Comparison of ENCODE assay signal across 21 cellular contexts in the genomic region with DNA sequence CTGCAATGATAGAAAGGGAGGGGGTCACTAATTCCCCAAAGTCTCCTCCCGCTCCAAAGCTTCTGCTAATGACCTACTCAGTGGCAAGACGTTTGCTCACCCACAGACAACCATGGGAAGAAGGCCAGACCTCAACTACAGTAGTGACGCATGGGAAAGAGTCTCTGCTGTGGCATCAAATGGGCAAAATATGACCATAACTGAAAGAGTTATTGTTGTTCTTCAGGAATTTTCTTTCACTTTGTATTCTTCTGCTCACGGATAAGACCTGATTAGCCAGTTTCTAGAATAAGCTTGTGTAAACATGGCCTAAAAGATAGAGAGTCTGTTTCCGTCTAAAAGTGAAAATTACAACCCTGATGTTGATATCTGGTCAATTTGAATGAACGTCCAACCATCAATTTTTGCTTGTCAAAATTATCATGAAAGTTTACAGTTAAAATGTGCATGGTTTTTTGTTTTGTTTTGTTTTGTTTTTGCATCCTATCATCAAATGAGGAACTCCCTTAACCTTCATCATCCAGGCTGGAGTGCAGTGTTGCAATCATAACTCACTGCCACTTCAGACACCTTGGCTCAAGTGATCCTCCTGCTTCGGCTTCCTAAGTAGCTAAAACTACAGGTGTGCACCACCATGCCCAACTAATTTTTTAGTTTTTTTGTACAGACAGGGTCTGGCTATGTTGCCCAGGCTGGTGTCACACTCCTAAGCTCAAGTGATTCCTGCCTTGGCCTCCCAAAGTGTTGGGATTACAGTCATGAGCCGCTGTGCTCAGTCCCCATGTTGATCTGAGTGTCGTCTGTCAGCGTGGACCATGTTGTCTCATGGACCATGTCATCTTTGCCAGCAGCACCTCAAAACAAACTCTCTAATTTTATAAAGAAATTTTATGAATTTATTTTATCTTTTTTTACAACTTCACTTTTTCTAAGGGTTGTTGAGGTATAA. TPM values are rescaled to one million over a fixed set of nuclear protein-coding genes. Genes with fewer than 3 reads are reported as not detected.
DNase-seq lines count a peak whose midpoint lies in the region; ATAC-seq, FAIRE-seq and TF ChIP-seq lines count a peak whose summit lies in the region.
"Had no signal": no experiment of that assay in that cellular context is flagged by ENCODE, and none has a peak within 500 bp of the region (broad histone marks: within the 10 kb centered on the region; RNA-seq: fewer than 3 reads in every experiment).

No MANE protein-coding gene starts in this region.

- no peak for TF ChIP-seq RAD21 in K562 (CRISPR knock-in tag; conservative IDR thresholded peaks at IDR 0.05 in 1 of 2, IDR thresholded peaks at IDR 0.05 in 1 of 2)

- no peaks in the 10 kb centered on the region for H3K36me3 Mint-ChIP-seq in type B pancreatic cell
- H3K36me3 Mint-ChIP-seq: CD4-positive, alpha-beta memory T cell had no signal

- H3K4me1 ChIP-seq in PC-3 (ENCODE audit: insufficient read depth, low read length) = peaks cover 51% of the 10 kb centered on the region
- no peaks in the 10 kb centered on the region for H3K4me1 ChIP-seq in K562 (replicated peaks in 1 of 2; ENCODE audit: control insufficient read depth in 2 of 2, insufficient read depth in 2 of 2, low read length in 2 of 2)
- H3K4me1 ChIP-seq in esophagus squamous epithelium = peaks cover 4 to 39% (median 9%) of the 10 kb centered on the region in 3 donors
- H3K4me1 ChIP-seq: BE2C had no signal

- H3K4me3 Mint-ChIP-seq in type B pancreatic cell = no peak overlapping the region
- H3K4me3 Mint-ChIP-seq in stimulated activated naive CD8-positive, alpha-beta T cell treated with anti-CD3 and anti-CD28 coated beads, Interleukin-15, amount 100 ng/mL, for 72 hours = no peak overlapping the region
- H3K4me3 Mint-ChIP-seq: CD4-positive, alpha-beta memory T cell had no signal

- H3K27me3 Mint-ChIP-seq in type B pancreatic cell = peaks cover 61% of the 10 kb centered on the region
- H3K27me3 Mint-ChIP-seq in stimulated activated naive CD8-positive, alpha-beta T cell treated with anti-CD3 and anti-CD28 coated beads, Interleukin-15, amount 100 ng/mL, for 72 hours = peaks cover 54% of the 10 kb centered on the region

- TF ChIP-seq CTCF in PC-3 (conservative IDR thresholded peaks at IDR 0.05; ENCODE audit: low read depth, low read length) (no peak), K562 (IDR thresholded peaks at IDR 0.05 in 2 of 3, conservative IDR thresholded peaks at IDR 0.05 in 1 of 3; ENCODE audit: insufficient read depth in 2 of 3, low read depth in 1 of 3, low read length in 3 of 3) (no peak), esophagus squamous epithelium (IDR thresholded peaks at IDR 0.05) (no peak), type B pancreatic cell (conservative IDR thresholded peaks at IDR 0.05) (no peak)

- H3K36me3 ChIP-seq in PC-3 (ENCODE audit: low read depth, low read length) (no peaks in the 10 kb centered on the region), K562 (ENCODE audit: control insufficient read depth, insufficient read depth, low read length) (no peaks in the 10 kb centered on the region), esophagus squamous epithelium (peaks cover 0 to 13% (median 0%) of the 10 kb centered on the region in 3 donors)
- H3K36me3 ChIP-seq: BE2C had no signal

- ATAC-seq in PC-3 = no peak
- ATAC-seq in K562 = no peak
- ATAC-seq in stimulated activated naive CD8-positive, alpha-beta T cell treated with anti-CD3 and anti-CD28 coated beads, Interleukin-15, amount 100 ng/mL, for 72 hours = no peak
- ATAC-seq in HG03521 (IDR thresholded peaks at IDR 0.05; ENCODE audit: unreplicated experiment) = no peak

- BruUV-seq in PC-3 (replicated peaks; lab: Mats Ljungman, UMichigan) (no TSS peak), K562 (replicated peaks; lab: Mats Ljungman, UMichigan) (no TSS peak)

- H4K20me1 ChIP-seq in PC-3 (ENCODE audit: low read length) = no peaks in the 10 kb centered on the region
- H4K20me1 ChIP-seq in K562 (replicated peaks; ENCODE audit: control insufficient read depth, insufficient read depth, low read length) = no peaks in the 10 kb centered on the region; the same call in 1 of the 2 replicates

- intact Hi-C loops in PC-3 (cut with micrococcal nuclease) = loop anchor here (5.0 to 10.0 kb wide), 3 partner anchors 60 to 427 kb away; no protein-coding TSS in a partner anchor
- intact Hi-C loops in K562 (cut with micrococcal nuclease) = no loop called here
- intact Hi-C loops in esophagus squamous epithelium (cut with DNase I) = no loop called here

- POLR2A ChIA-PET in PC-3 (lab: Charles Lee; ENCODE audit: unreplicated experiment) (no interaction called here), K562 (lab: Yijun Ruan, JAX) (no interaction called here)

- H3K4me3 ChIP-seq in PC-3 (ENCODE audit: low read length) (no peak overlapping the region), K562 (no peak overlapping the region), esophagus squamous epithelium (no peak overlapping the region)

- H3K27me3 ChIP-seq in PC-3 (ENCODE audit: low read length) = no peaks in the 10 kb centered on the region
- peaks cover 2 to 39% of the 10 kb centered on the region in 2 experiments; a peak in 3 of 5 replicates for H3K27me3 ChIP-seq in K562 (ENCODE audit: control insufficient read depth in 2 of 2, insufficient read depth in 2 of 2, low read length in 2 of 2)
- H3K27me3 ChIP-seq in esophagus squamous epithelium = peaks cover 0 to 7% (median 0%) of the 10 kb centered on the region in 4 donors

- H3K9me3 Mint-ChIP-seq in type B pancreatic cell = no peaks in the 10 kb centered on the region
- no peaks in the 10 kb centered on the region for H3K9me3 Mint-ChIP-seq in stimulated activated naive CD8-positive, alpha-beta T cell treated with anti-CD3 and anti-CD28 coated beads, Interleukin-15, amount 100 ng/mL, for 72 hours
- H3K9me3 Mint-ChIP-seq: CD4-positive, alpha-beta memory T cell had no signal

- H3K9me3 ChIP-seq in PC-3 (ENCODE audit: low read length) = no peaks in the 10 kb centered on the region
- H3K9me3 ChIP-seq in K562 (replicated peaks; ENCODE audit: control insufficient read depth, insufficient read depth, low read depth, low read length) = no peaks in the 10 kb centered on the region
- no peaks in the 10 kb centered on the region for H3K9me3 ChIP-seq in esophagus squamous epithelium
- H3K9me3 ChIP-seq: BE2C, SK-N-SH had no signal

- in situ Hi-C loops in K562 (cut with MboI) = no loop called here

- H3K9ac ChIP-seq in PC-3 (ENCODE audit: low read length) = peak overlapping the region; percentile 57; the same call in 1 of the 2 replicates
- H3K9ac ChIP-seq in K562 (ENCODE audit: insufficient read depth in 1 of 2, low read depth in 2 of 2, low read length in 2 of 2) = no peak overlapping the region
- H3K9ac ChIP-seq: SK-N-SH had no signal

- no peaks in the 10 kb centered on the region for H3K9me1 ChIP-seq in K562 (ENCODE audit: control insufficient read depth, insufficient read depth, low read length)

- TF ChIP-seq POLR2A in K562 (conservative IDR thresholded peaks at IDR 0.05) (no peak), esophagus squamous epithelium (IDR thresholded peaks at IDR 0.05) (no peak)

- H3K79me2 ChIP-seq in PC-3 (ENCODE audit: low read length) (no peaks in the 10 kb centered on the region), K562 (ENCODE audit: control insufficient read depth, insufficient read depth, low read length) (no peaks in the 10 kb centered on the region)

- H2AFZ ChIP-seq in PC-3 (ENCODE audit: low read length) (no peak overlapping the region), K562 (ENCODE audit: low read depth, low read length) (no peak overlapping the region)

- H3K4me2 ChIP-seq in PC-3 (ENCODE audit: low read length) (peak overlapping the region; percentile 32; the same call in 1 of the 2 replicates), K562 (ENCODE audit: insufficient read depth, low read length) (no peak overlapping the region)
- H3K4me2 ChIP-seq: SK-N-SH had no signal

- TF ChIP-seq EP300 in K562 (IDR thresholded peaks at IDR 0.05; ENCODE audit: low read length) = no peak

- peaks cover 20% of the 10 kb centered on the region for H3K4me1 Mint-ChIP-seq in type B pancreatic cell (ENCODE audit: unreplicated experiment)
- no peaks in the 10 kb centered on the region for H3K4me1 Mint-ChIP-seq in stimulated activated naive CD8-positive, alpha-beta T cell treated with anti-CD3 and anti-CD28 coated beads, Interleukin-15, amount 100 ng/mL, for 72 hours

- no peaks in the 10 kb centered on the region for H3K9me2 ChIP-seq in PC-3 (replicated peaks; ENCODE audit: low read length)
- H3K9me2 ChIP-seq: SK-N-SH had no signal

- DNase-seq in PC-3 (peak; percentile 78), K562 (ENCODE audit: extremely low read depth in 1 of 4, low spot score in 3 of 4) (no peak), esophagus squamous epithelium (lab: John Stamatoyannopoulos, UW) (no peak), type B pancreatic cell (ENCODE audit: extremely low spot score, unreplicated experiment) (no peak)
- no peak for DNase-seq in stimulated activated naive CD8-positive, alpha-beta T cell treated with anti-CD3 and anti-CD28 coated beads, Interleukin-15, amount 100 ng/mL, for 72 hours
- no peak for DNase-seq in stimulated activated CD4-positive, alpha-beta T cell treated with anti-CD3 and anti-CD28 coated beads, Interleukin-4, amount 100 ng/mL, for 4 hours
- DNase-seq: BE2C; Calu3; CD4-positive, alpha-beta memory T cell; H7; IMR-90; Kasumi-1; NCI-H1417; NCI-H2081; NCI-H82; Right ventricle myocardium superior; SK-N-SH had no signal

- peaks cover 24% of the 10 kb centered on the region for H3F3A ChIP-seq in PC-3 (ENCODE audit: low read length, unreplicated experiment)

- CTCF ChIA-PET in PC-3 (lab: Charles Lee) (no interaction called here), K562 (lab: Yijun Ruan, JAX; ENCODE audit: low intra/inter-chr PET ratio) (interaction anchor here (0.6 kb wide), 1 partner anchor 1312 kb away, joined by 3 read pairs; no protein-coding TSS in a partner anchor)

- 5% methylated on average over 10 of the region's 10 CpGs for WGBS in K562 (ENCODE audit: insufficient coverage, low coverage, missing lambda C conversion rate)
- 56 to 62% methylated on average over 10 of the region's 10 CpGs for WGBS in esophagus squamous epithelium, 2 donors

- H3K27ac ChIP-seq in PC-3 (ENCODE audit: low read length) = peak overlapping the region; percentile 95
- H3K27ac ChIP-seq in K562 (ENCODE audit: extremely low read depth, low read depth, low read length) = no peak overlapping the region
- H3K27ac ChIP-seq in esophagus squamous epithelium = peak overlapping the region in 3 of 4 donors; percentile 30 to 69 (median 56)

- H3K27ac Mint-ChIP-seq in type B pancreatic cell = peak overlapping the region; percentile 56
- H3K27ac Mint-ChIP-seq in stimulated activated naive CD8-positive, alpha-beta T cell treated with anti-CD3 and anti-CD28 coated beads, Interleukin-15, amount 100 ng/mL, for 72 hours = no peak overlapping the region
- H3K27ac Mint-ChIP-seq: CD4-positive, alpha-beta memory T cell had no signal

- no peak for FAIRE-seq in K562 (lab: Jason Lieb, UNC)

RNA-seq across cellular contexts. Expression of a gene that starts 7.0 kb away (rescaled TPM):
- 7.7 and 8.5 TPM in 2 replicates for total RNA-seq in PC-3 (2014; rRNA removed)
- not detected in 2 replicates for total RNA-seq in K562 (2011; cell fraction: chromatin; rRNA removed; ENCODE audit: low replicate concordance)
- total RNA-seq in K562 (2011; cell fraction: nucleolus; rRNA removed) = not detected in 2 replicates
- total RNA-seq in K562 (2011; cell fraction: nucleoplasm; rRNA removed) = not detected in 2 replicates
- total RNA-seq in K562 (2014; rRNA removed) = not detected in 2 replicates
- not detected in 2 replicates for total RNA-seq in K562 (2014; rRNA removed; fragmentation: Illumina TruSeq; extraction: Trizol)
- total RNA-seq in K562 (2015; rRNA removed; fragmentation: Illumina TruSeq; extraction: Trizol) = not detected in 2 replicates
- not detected in 2 replicates for total RNA-seq in K562 (2021)
- not detected in 2 replicates for polyA plus RNA-seq in K562 (2011; rRNA removed)
- polyA plus RNA-seq in K562 (2011; cell fraction: cytosol; rRNA removed) = not detected in 2 replicates
- polyA plus RNA-seq in K562 (2011; cell fraction: nucleus; rRNA removed) = not detected in 2 replicates
- not detected in 2 replicates for polyA plus RNA-seq in K562 (2012)
- not detected in 2 replicates for polyA plus RNA-seq in K562 (2014; fragmentation: Illumina TruSeq; extraction: Trizol)
- not detected for polyA plus RNA-seq in K562 (2014; fragmentation: Nextera tagmentation; extraction: Ambion mirVana)
- not detected in 2 replicates for polyA plus RNA-seq in K562 (2014; rRNA removed)
- not detected in 2 replicates for polyA minus RNA-seq in K562 (2011; rRNA and poly(A)+ RNA removed)
- polyA minus RNA-seq in K562 (2011; cell fraction: cytosol; rRNA and poly(A)+ RNA removed) = not detected in 2 replicates
- not detected in 2 replicates for polyA minus RNA-seq in K562 (2011; cell fraction: nucleus; rRNA and poly(A)+ RNA removed)
- 1,000 to 10,000 TPM in 3 of 4 donors, 100 to 1,000 TPM in 1; 308 to 3,585 (median 1,609) TPM for total RNA-seq in esophagus squamous epithelium
- total RNA-seq in type B pancreatic cell (ENCODE audit: low replicate concordance) = 0.14 TPM in 1 of 2 replicates, not detected in the other
- total RNA-seq: CD4-positive, alpha-beta memory T cell; H7; HT1080; IMR-90; NCI-H460; Right ventricle myocardium superior had no signal
- polyA plus RNA-seq: AG04450; CD4-positive, alpha-beta memory T cell; IMR-90; SK-N-SH had no signal

RNA-seq across cellular contexts. Expression of a gene that starts 10.8 kb away (rescaled TPM):
- total RNA-seq in PC-3 (2014; rRNA removed) (32.8 and 38.5 TPM in 2 replicates), K562 (2014; rRNA removed) (not detected in 2 replicates), K562 (2014; rRNA removed; fragmentation: Illumina TruSeq; extraction: Trizol) (not detected in 2 replicates), K562 (2015; rRNA removed; fragmentation: Illumina TruSeq; extraction: Trizol) (not detected in 2 replicates), K562 (2021) (not detected in 2 replicates), esophagus squamous epithelium (under 1 TPM in 1 of 4 donors, not detected in 3; 0.44 TPM), type B pancreatic cell (ENCODE audit: low replicate concordance) (not detected in 2 replicates)
- total RNA-seq in K562 (2011; cell fraction: chromatin; rRNA removed; ENCODE audit: low replicate concordance) = not detected in 2 replicates
- total RNA-seq in K562 (2011; cell fraction: nucleolus; rRNA removed) = not detected in 2 replicates
- total RNA-seq in K562 (2011; cell fraction: nucleoplasm; rRNA removed) = not detected in 2 replicates
- polyA plus RNA-seq in K562 (2011; rRNA removed) (not detected in 2 replicates), K562 (2014; fragmentation: Illumina TruSeq; extraction: Trizol) (not detected in 2 replicates), K562 (2014; fragmentation: Nextera tagmentation; extraction: Ambion mirVana) (not detected), K562 (2014; rRNA removed) (not detected in 2 replicates)
- polyA plus RNA-seq in K562 (2011; cell fraction: cytosol; rRNA removed) = not detected in 2 replicates
- polyA plus RNA-seq in K562 (2011; cell fraction: nucleus; rRNA removed) = not detected in 2 replicates
- not detected in 2 replicates for polyA plus RNA-seq in K562 (2012)
- polyA minus RNA-seq in K562 (2011; rRNA and poly(A)+ RNA removed) = not detected in 2 replicates
- not detected in 2 replicates for polyA minus RNA-seq in K562 (2011; cell fraction: cytosol; rRNA and poly(A)+ RNA removed)
- not detected in 2 replicates for polyA minus RNA-seq in K562 (2011; cell fraction: nucleus; rRNA and poly(A)+ RNA removed)
- total RNA-seq: Calu3; CD4-positive, alpha-beta memory T cell; H7; HT1080; IMR-90; NCI-H460; Right ventricle myocardium superior had no signal
- polyA plus RNA-seq: AG04450; CD4-positive, alpha-beta memory T cell; IMR-90; SK-N-SH had no signal

RNA-seq across cellular contexts. Expression of a gene that starts 28.7 kb away (rescaled TPM):
- total RNA-seq in PC-3 (2014; rRNA removed) = not detected in 2 replicates
- not detected in 2 replicates for total RNA-seq in K562 (2011; cell fraction: chromatin; rRNA removed; ENCODE audit: low replicate concordance)
- total RNA-seq in K562 (2011; cell fraction: nucleolus; rRNA removed) = not detected in 2 replicates
- total RNA-seq in K562 (2011; cell fraction: nucleoplasm; rRNA removed) = not detected in 2 replicates
- not detected in 2 replicates for total RNA-seq in K562 (2014; rRNA removed)
- not detected in 2 replicates for total RNA-seq in K562 (2014; rRNA removed; fragmentation: Illumina TruSeq; extraction: Trizol)
- not detected in 2 replicates for total RNA-seq in K562 (2015; rRNA removed; fragmentation: Illumina TruSeq; extraction: Trizol)
- not detected in 2 replicates for total RNA-seq in K562 (2021)
- not detected in 2 replicates for polyA plus RNA-seq in K562 (2011; rRNA removed)
- polyA plus RNA-seq in K562 (2011; cell fraction: cytosol; rRNA removed) = not detected in 2 replicates
- not detected in 2 replicates for polyA plus RNA-seq in K562 (2011; cell fraction: nucleus; rRNA removed)
- polyA plus RNA-seq in K562 (2012) = not detected in 2 replicates
- polyA plus RNA-seq in K562 (2014; fragmentation: Illumina TruSeq; extraction: Trizol) = not detected in 2 replicates
- not detected for polyA plus RNA-seq in K562 (2014; fragmentation: Nextera tagmentation; extraction: Ambion mirVana)
- not detected in 2 replicates for polyA plus RNA-seq in K562 (2014; rRNA removed)
- not detected in 2 replicates for polyA minus RNA-seq in K562 (2011; rRNA and poly(A)+ RNA removed)
- not detected in 2 replicates for polyA minus RNA-seq in K562 (2011; cell fraction: cytosol; rRNA and poly(A)+ RNA removed)
- polyA minus RNA-seq in K562 (2011; cell fraction: nucleus; rRNA and poly(A)+ RNA removed) = not detected in 2 replicates
- 1,000 to 10,000 TPM in 3 of 4 donors, 10 to 100 TPM in 1; 99.0 to 3,532 (median 1,742) TPM for total RNA-seq in esophagus squamous epithelium
- 0.19 and 0.31 TPM in 2 replicates for total RNA-seq in type B pancreatic cell (ENCODE audit: low replicate concordance)
- total RNA-seq: Calu3; CD4-positive, alpha-beta memory T cell; H7; HT1080; IMR-90; NCI-H460; Right ventricle myocardium superior had no signal
- polyA plus RNA-seq: AG04450; CD4-positive, alpha-beta memory T cell; IMR-90; SK-N-SH had no signal

RNA-seq across cellular contexts. Expression of a gene that starts 38.8 kb away (rescaled TPM):
- total RNA-seq in PC-3 (2014; rRNA removed) (0.29 TPM in 1 of 2 replicates, not detected in the other), K562 (2014; rRNA removed) (not detected in 2 replicates), K562 (2014; rRNA removed; fragmentation: Illumina TruSeq; extraction: Trizol) (not detected in 2 replicates), K562 (2015; rRNA removed; fragmentation: Illumina TruSeq; extraction: Trizol) (not detected in 2 replicates), K562 (2021) (not detected in 2 replicates), esophagus squamous epithelium (not detected), type B pancreatic cell (ENCODE audit: low replicate concordance) (not detected in 2 replicates)
- not detected in 2 replicates for total RNA-seq in K562 (2011; cell fraction: chromatin; rRNA removed; ENCODE audit: low replicate concordance)
- not detected in 2 replicates for total RNA-seq in K562 (2011; cell fraction: nucleolus; rRNA removed)
- not detected in 2 replicates for total RNA-seq in K562 (2011; cell fraction: nucleoplasm; rRNA removed)
- polyA plus RNA-seq in K562 (2011; rRNA removed) (not detected in 2 replicates), K562 (2014; fragmentation: Illumina TruSeq; extraction: Trizol) (not detected in 2 replicates), K562 (2014; fragmentation: Nextera tagmentation; extraction: Ambion mirVana) (not detected), K562 (2014; rRNA removed) (not detected in 2 replicates)
- not detected in 2 replicates for polyA plus RNA-seq in K562 (2011; cell fraction: cytosol; rRNA removed)
- not detected in 2 replicates for polyA plus RNA-seq in K562 (2011; cell fraction: nucleus; rRNA removed)
- polyA plus RNA-seq in K562 (2012) = not detected in 2 replicates
- not detected in 2 replicates for polyA minus RNA-seq in K562 (2011; rRNA and poly(A)+ RNA removed)
- not detected in 2 replicates for polyA minus RNA-seq in K562 (2011; cell fraction: cytosol; rRNA and poly(A)+ RNA removed)
- not detected in 2 replicates for polyA minus RNA-seq in K562 (2011; cell fraction: nucleus; rRNA and poly(A)+ RNA removed)
- total RNA-seq: Calu3; CD4-positive, alpha-beta memory T cell; H7; HT1080; IMR-90; NCI-H460; Right ventricle myocardium superior had no signal
- polyA plus RNA-seq: AG04450; CD4-positive, alpha-beta memory T cell; IMR-90; SK-N-SH had no signal

RNA-seq across cellular contexts. Expression of a gene that starts 48.1 kb away (rescaled TPM):
- 46.3 and 61.2 TPM in 2 replicates for total RNA-seq in PC-3 (2014; rRNA removed)
- not detected in 2 replicates for total RNA-seq in K562 (2011; cell fraction: chromatin; rRNA removed; ENCODE audit: low replicate concordance)
- 0.26 TPM in 1 of 2 replicates, not detected in the other for total RNA-seq in K562 (2011; cell fraction: nucleolus; rRNA removed)
- not detected in 2 replicates for total RNA-seq in K562 (2011; cell fraction: nucleoplasm; rRNA removed)
- not detected in 2 replicates for total RNA-seq in K562 (2014; rRNA removed)
- total RNA-seq in K562 (2014; rRNA removed; fragmentation: Illumina TruSeq; extraction: Trizol) = not detected in 2 replicates
- total RNA-seq in K562 (2015; rRNA removed; fragmentation: Illumina TruSeq; extraction: Trizol) = not detected in 2 replicates
- not detected in 2 replicates for total RNA-seq in K562 (2021)
- 0.26 TPM in 1 of 2 replicates, not detected in the other for polyA plus RNA-seq in K562 (2011; rRNA removed)
- 0.03 and 0.07 TPM in 2 replicates for polyA plus RNA-seq in K562 (2011; cell fraction: cytosol; rRNA removed)
- not detected in 2 replicates for polyA plus RNA-seq in K562 (2011; cell fraction: nucleus; rRNA removed)
- polyA plus RNA-seq in K562 (2012) = not detected in 2 replicates
- not detected in 2 replicates for polyA plus RNA-seq in K562 (2014; fragmentation: Illumina TruSeq; extraction: Trizol)
- polyA plus RNA-seq in K562 (2014; fragmentation: Nextera tagmentation; extraction: Ambion mirVana) = not detected
- polyA plus RNA-seq in K562 (2014; rRNA removed) = not detected in 2 replicates
- polyA minus RNA-seq in K562 (2011; rRNA and poly(A)+ RNA removed) = 0.30 TPM in 1 of 2 replicates, not detected in the other
- polyA minus RNA-seq in K562 (2011; cell fraction: cytosol; rRNA and poly(A)+ RNA removed) = not detected in 2 replicates
- polyA minus RNA-seq in K562 (2011; cell fraction: nucleus; rRNA and poly(A)+ RNA removed) = 0.13 TPM in 1 of 2 replicates, not detected in the other
- total RNA-seq in esophagus squamous epithelium = over 10,000 TPM in 3 of 4 donors, 1,000 to 10,000 TPM in 1; 1,263 to 22,053 (median 17,717) TPM
- total RNA-seq in type B pancreatic cell (ENCODE audit: low replicate concordance) = 9.9 and 41.6 TPM in 2 replicates
- total RNA-seq: CD4-positive, alpha-beta memory T cell; H7; HT1080; IMR-90; NCI-H460; Right ventricle myocardium superior had no signal
- polyA plus RNA-seq: AG04450; CD4-positive, alpha-beta memory T cell; IMR-90; SK-N-SH had no signal

Comparison
In these comparisons a context has a peak if more than half of its experiments do, and no peak if none do; other contexts are left out.
1. RNA of a gene that starts 7.0 kb away (total RNA-seq): 308 to 3,585 TPM in esophagus squamous epithelium; 7.7 to 8.5 TPM in PC-3, 0.14 TPM in type B pancreatic cell and not detected in K562; every median in the first group is over 10 times any median in the second.
2. RNA of a gene that starts 10.8 kb away (total RNA-seq): 32.8 to 38.5 TPM in PC-3; not detected in K562, 0.44 TPM in esophagus squamous epithelium and not detected in type B pancreatic cell; every median in the first group is over 10 times any median in the second.
3. RNA of a gene that starts 28.7 kb away (total RNA-seq): 99.0 to 3,532 TPM in esophagus squamous epithelium; 0.19 to 0.31 TPM in type B pancreatic cell, not detected in PC-3 and not detected in K562; every median in the first group is over 10 times any median in the second.